1 cellular context compared by ENCODE assay signal in genomic region chr2:9423100-9423921, GRCh38.
A peak's percentile ranks its signal among the peaks of the same experiment; 100 is the strongest.
TF ChIP-seq lines count a peak whose summit lies in the region.

CPSF3 (plus strand) TSS chr2:9423654; CDS start chr2:9423774, 120 bp downstream.
ITGB1BP1 (minus strand) TSS chr2:9423528; CDS start chr2:9418697, 4,831 bp downstream.

TF ChIP-seq in K562, 482 proteins besides CTCF, POLR2A, EP300 and RAD21 (continued from another document and continues in another):
- TF ChIP-seq, protein P1, sequence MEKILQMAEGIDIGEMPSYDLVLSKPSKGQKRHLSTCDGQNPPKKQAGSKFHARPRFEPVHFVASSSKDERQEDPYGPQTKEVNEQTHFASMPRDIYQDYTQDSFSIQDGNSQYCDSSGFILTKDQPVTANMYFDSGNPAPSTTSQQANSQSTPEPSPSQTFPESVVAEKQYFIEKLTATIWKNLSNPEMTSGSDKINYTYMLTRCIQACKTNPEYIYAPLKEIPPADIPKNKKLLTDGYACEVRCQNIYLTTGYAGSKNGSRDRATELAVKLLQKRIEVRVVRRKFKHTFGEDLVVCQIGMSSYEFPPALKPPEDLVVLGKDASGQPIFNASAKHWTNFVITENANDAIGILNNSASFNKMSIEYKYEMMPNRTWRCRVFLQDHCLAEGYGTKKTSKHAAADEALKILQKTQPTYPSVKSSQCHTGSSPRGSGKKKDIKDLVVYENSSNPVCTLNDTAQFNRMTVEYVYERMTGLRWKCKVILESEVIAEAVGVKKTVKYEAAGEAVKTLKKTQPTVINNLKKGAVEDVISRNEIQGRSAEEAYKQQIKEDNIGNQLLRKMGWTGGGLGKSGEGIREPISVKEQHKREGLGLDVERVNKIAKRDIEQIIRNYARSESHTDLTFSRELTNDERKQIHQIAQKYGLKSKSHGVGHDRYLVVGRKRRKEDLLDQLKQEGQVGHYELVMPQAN (IDR thresholded peaks at IDR 0.05; ENCODE audit: borderline replicate concordance) = no peak
- TF ChIP-seq GATA2 (CRISPR knock-in tag; IDR thresholded peaks at IDR 0.05) (no peak), ZNF696 (CRISPR knock-in tag; conservative IDR thresholded peaks at IDR 0.05) (no peak), ZNF143 (CRISPR knock-in tag; IDR thresholded peaks at IDR 0.05) (peak; percentile 56; the same call in 1 of the 2 replicates), POLR2AphosphoS5 (IDR thresholded peaks at IDR 0.05; ENCODE audit: control insufficient read depth, insufficient read depth, low read depth, low read length) (peak; percentile 61; the same call in 1 of the 2 replicates), ZNF717 (CRISPR knock-in tag; IDR thresholded peaks at IDR 0.05) (no peak), HNRNPK (IDR thresholded peaks at IDR 0.05; ENCODE audit: low read depth, low read length, poor library complexity, severe bottlenecking) (peak; percentile 23), BCL6 (CRISPR knock-in tag; IDR thresholded peaks at IDR 0.05) (no peak), ZBTB8A (IDR thresholded peaks at IDR 0.05; ENCODE audit: partially characterized antibody) (no peak), ZNF41 (CRISPR knock-in tag; conservative IDR thresholded peaks at IDR 0.05) (no peak), PREB (CRISPR knock-in tag; IDR thresholded peaks at IDR 0.05) (no peak), LCOR (CRISPR knock-in tag; IDR thresholded peaks at IDR 0.05) (peak; percentile 71; the same call in 1 of the 2 replicates), NRF1 (conservative IDR thresholded peaks at IDR 0.05 in 1 of 2, IDR thresholded peaks at IDR 0.05 in 1 of 2) (peak; percentile 93 to 94), KDM2B (CRISPR knock-in tag; IDR thresholded peaks at IDR 0.05) (no peak), ARHGAP35 (IDR thresholded peaks at IDR 0.05; ENCODE audit: partially characterized antibody) (no peak), CEBPG (CRISPR knock-in tag; IDR thresholded peaks at IDR 0.05) (no peak), CEBPG (tag; conservative IDR thresholded peaks at IDR 0.05 in 1 of 2, IDR thresholded peaks at IDR 0.05 in 1 of 2) (no peak), MGA (IDR thresholded peaks at IDR 0.05) (no peak; the same call in 1 of the 2 replicates), SMARCC2 (IDR thresholded peaks at IDR 0.05; ENCODE audit: low read depth) (no peak), CREM (IDR thresholded peaks at IDR 0.05; ENCODE audit: low read depth) (peak; percentile 77), ZFP30 (CRISPR knock-in tag; IDR thresholded peaks at IDR 0.05; ENCODE audit: borderline replicate concordance) (no peak), NFIX (CRISPR knock-in tag; IDR thresholded peaks at IDR 0.05; ENCODE audit: low read depth) (no peak), U2AF2 (optimal IDR thresholded peaks at IDR 0.05; ENCODE audit: low read depth, low read length) (no peak), TBL1XR1 (IDR thresholded peaks at IDR 0.05; ENCODE audit: low read length in 2 of 2) (no peak), ZNF668 (CRISPR knock-in tag; IDR thresholded peaks at IDR 0.05) (no peak), NFIC (IDR thresholded peaks at IDR 0.05) (peak; percentile 54), ZNF134 (CRISPR knock-in tag; conservative IDR thresholded peaks at IDR 0.05) (no peak), ZNF124 (CRISPR knock-in tag; IDR thresholded peaks at IDR 0.05) (no peak), ZBTB7A (IDR thresholded peaks at IDR 0.05; ENCODE audit: borderline replicate concordance, control insufficient read depth, low read depth, low read length) (peak; percentile 78; the same call in 1 of the 2 replicates), SRSF7 (optimal IDR thresholded peaks at IDR 0.05; ENCODE audit: low read depth, low read length) (no peak), ATF7 (IDR thresholded peaks at IDR 0.05) (peak; percentile 78)
- TF ChIP-seq, protein P2, sequence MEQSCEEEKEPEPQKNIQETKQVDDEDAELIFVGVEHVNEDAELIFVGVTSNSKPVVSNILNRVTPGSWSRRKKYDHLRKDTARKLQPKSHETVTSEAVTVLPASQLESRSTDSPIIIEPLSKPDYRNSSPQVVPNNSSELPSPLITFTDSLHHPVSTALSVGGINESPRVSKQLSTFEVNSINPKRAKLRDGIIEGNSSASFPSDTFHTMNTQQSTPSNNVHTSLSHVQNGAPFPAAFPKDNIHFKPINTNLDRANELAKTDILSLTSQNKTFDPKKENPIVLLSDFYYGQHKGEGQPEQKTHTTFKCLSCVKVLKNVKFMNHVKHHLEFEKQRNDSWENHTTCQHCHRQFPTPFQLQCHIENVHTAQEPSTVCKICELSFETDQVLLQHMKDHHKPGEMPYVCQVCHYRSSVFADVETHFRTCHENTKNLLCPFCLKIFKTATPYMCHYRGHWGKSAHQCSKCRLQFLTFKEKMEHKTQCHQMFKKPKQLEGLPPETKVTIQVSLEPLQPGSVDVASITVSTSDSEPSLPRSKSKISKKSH (CRISPR knock-in tag; IDR thresholded peaks at IDR 0.05) = no peak
- TF ChIP-seq, protein P3, sequence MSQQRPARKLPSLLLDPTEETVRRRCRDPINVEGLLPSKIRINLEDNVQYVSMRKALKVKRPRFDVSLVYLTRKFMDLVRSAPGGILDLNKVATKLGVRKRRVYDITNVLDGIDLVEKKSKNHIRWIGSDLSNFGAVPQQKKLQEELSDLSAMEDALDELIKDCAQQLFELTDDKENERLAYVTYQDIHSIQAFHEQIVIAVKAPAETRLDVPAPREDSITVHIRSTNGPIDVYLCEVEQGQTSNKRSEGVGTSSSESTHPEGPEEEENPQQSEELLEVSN (IDR thresholded peaks at IDR 0.05; ENCODE audit: borderline replicate concordance in 1 of 2, extremely low read depth in 1 of 2, insufficient read depth in 1 of 2, insufficient read length in 1 of 2, low read depth in 1 of 2, low read length in 1 of 2, poor library complexity in 1 of 2, severe bottlenecking in 1 of 2) = peak; percentile 51 to 69
- TF ChIP-seq, protein P4, sequence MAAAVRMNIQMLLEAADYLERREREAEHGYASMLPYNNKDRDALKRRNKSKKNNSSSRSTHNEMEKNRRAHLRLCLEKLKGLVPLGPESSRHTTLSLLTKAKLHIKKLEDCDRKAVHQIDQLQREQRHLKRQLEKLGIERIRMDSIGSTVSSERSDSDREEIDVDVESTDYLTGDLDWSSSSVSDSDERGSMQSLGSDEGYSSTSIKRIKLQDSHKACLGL (CRISPR knock-in tag; IDR thresholded peaks at IDR 0.05; ENCODE audit: borderline replicate concordance, poor library complexity, severe bottlenecking) = no peak
- TF ChIP-seq, protein P5, sequence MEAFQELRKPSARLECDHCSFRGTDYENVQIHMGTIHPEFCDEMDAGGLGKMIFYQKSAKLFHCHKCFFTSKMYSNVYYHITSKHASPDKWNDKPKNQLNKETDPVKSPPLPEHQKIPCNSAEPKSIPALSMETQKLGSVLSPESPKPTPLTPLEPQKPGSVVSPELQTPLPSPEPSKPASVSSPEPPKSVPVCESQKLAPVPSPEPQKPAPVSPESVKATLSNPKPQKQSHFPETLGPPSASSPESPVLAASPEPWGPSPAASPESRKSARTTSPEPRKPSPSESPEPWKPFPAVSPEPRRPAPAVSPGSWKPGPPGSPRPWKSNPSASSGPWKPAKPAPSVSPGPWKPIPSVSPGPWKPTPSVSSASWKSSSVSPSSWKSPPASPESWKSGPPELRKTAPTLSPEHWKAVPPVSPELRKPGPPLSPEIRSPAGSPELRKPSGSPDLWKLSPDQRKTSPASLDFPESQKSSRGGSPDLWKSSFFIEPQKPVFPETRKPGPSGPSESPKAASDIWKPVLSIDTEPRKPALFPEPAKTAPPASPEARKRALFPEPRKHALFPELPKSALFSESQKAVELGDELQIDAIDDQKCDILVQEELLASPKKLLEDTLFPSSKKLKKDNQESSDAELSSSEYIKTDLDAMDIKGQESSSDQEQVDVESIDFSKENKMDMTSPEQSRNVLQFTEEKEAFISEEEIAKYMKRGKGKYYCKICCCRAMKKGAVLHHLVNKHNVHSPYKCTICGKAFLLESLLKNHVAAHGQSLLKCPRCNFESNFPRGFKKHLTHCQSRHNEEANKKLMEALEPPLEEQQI (IDR thresholded peaks at IDR 0.05) = no peak
- TF ChIP-seq, protein P6, sequence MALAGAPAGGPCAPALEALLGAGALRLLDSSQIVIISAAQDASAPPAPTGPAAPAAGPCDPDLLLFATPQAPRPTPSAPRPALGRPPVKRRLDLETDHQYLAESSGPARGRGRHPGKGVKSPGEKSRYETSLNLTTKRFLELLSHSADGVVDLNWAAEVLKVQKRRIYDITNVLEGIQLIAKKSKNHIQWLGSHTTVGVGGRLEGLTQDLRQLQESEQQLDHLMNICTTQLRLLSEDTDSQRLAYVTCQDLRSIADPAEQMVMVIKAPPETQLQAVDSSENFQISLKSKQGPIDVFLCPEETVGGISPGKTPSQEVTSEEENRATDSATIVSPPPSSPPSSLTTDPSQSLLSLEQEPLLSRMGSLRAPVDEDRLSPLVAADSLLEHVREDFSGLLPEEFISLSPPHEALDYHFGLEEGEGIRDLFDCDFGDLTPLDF (CRISPR knock-in tag; IDR thresholded peaks at IDR 0.05) = peak; percentile 98
